In genomic region chr10:87837445-87837844, GRCh38 we compare ENCODE assay signal across 18 cellular contexts. TPM values are rescaled to one million over a fixed set of nuclear protein-coding genes. Genes with fewer than 3 reads are reported as not detected.
DNase-seq lines count a peak whose midpoint lies in the region; FAIRE-seq and TF ChIP-seq lines count a peak whose summit lies in the region.
"Had no signal": no experiment of that assay in that cellular context is flagged by ENCODE, and none has a peak within 500 bp of the region (broad histone marks: within the 10 kb centered on the region; RNA-seq: fewer than 3 reads in every experiment).

No MANE protein-coding gene starts in this region.

- TF ChIP-seq POLR2A in NB4 (IDR thresholded peaks at IDR 0.05; ENCODE audit: extremely low read depth, insufficient read length) = no peak
- no peak for TF ChIP-seq POLR2A in prostate gland (IDR thresholded peaks at IDR 0.05)

- no peak overlapping the region for H3K27ac ChIP-seq in prostate gland
- H3K27ac ChIP-seq: cardiac muscle cell, gastrocnemius medialis, ovary, SJCRH30, uterus had no signal

- DNase-seq in GM18507 (ENCODE audit: extremely low spot score, insufficient read length, low read depth) (no peak), NB4 (ENCODE audit: low read depth) (peak; percentile 62), UCSD-AML1 (lab: John Stamatoyannopoulos, UW; ENCODE audit: unreplicated experiment) (peak; percentile 17), pons (ENCODE audit: low spot score) (peak; percentile 25), cardiac septum (ENCODE audit: low spot score) (no peak), prostate gland (ENCODE audit: low spot score) (no peak), NCI-H510A treated with DMSO at 0.1 percent for 48 hours (lab: John Stamatoyannopoulos, UW) (no peak)
- no peak for DNase-seq in stimulated activated naive CD4-positive, alpha-beta T cell (lab: John Stamatoyannopoulos, UW)
- DNase-seq: activated CD4-positive, alpha-beta T cell treated with anti-CD3 and anti-CD28 coated beads for 36 hours; gastrocnemius medialis; GOT3; MM.1S; NCI-H187 treated with DMSO at 0.1 percent for 48 hours; ovary; SJCRH30; stimulated activated CD4-positive, alpha-beta T cell treated with anti-CD3 and anti-CD28 coated beads, Interleukin-1b, Interleukin-23, amount 100 ng/mL, for 48 hours; uterus had no signal

- FAIRE-seq in GM18507 (lab: Jason Lieb, UNC) = peak; percentile 73

- no peaks in the 10 kb centered on the region for H3K27me3 ChIP-seq in prostate gland (replicated peaks; ENCODE audit: insufficient read depth)
- H3K27me3 ChIP-seq: cardiac muscle cell, gastrocnemius medialis, ovary, SJCRH30, uterus had no signal

- H3K4me3 ChIP-seq in NB4 (ENCODE audit: low read depth, low read length) (no peak overlapping the region), prostate gland (no peak overlapping the region)
- H3K4me3 ChIP-seq: cardiac muscle cell, gastrocnemius medialis, ovary, SJCRH30, uterus had no signal

- intact Hi-C loops in cardiac septum (cut with DNase I) (no loop called here), prostate gland (cut with DNase I) (no loop called here)

- H3K36me3 ChIP-seq in prostate gland = no peaks in the 10 kb centered on the region
- H3K36me3 ChIP-seq: cardiac muscle cell, gastrocnemius medialis, ovary, SJCRH30, uterus had no signal

- no peaks in the 10 kb centered on the region for H3K9me3 ChIP-seq in prostate gland
- H3K9me3 ChIP-seq: gastrocnemius medialis, ovary, SJCRH30, uterus had no signal

- no peaks in the 10 kb centered on the region for H3K4me1 ChIP-seq in prostate gland (replicated peaks)
- H3K4me1 ChIP-seq: gastrocnemius medialis, SJCRH30, uterus had no signal

- TF ChIP-seq CTCF in NB4 (IDR thresholded peaks at IDR 0.05; ENCODE audit: low read depth, low read length) (no peak), prostate gland (IDR thresholded peaks at IDR 0.05) (no peak)

RNA-seq across cellular contexts. Expression of gene ATAD1, which starts 19.4 kb away (rescaled TPM):
- total RNA-seq in cardiac septum (92.0 TPM), prostate gland (10 to 100 TPM; 50.2 to 59.6 TPM)

RNA-seq across cellular contexts. Expression of gene KLLN, which starts 25.9 kb away (rescaled TPM):
- total RNA-seq in cardiac septum (0.24 TPM), prostate gland (1 to 10 TPM in 1 of 2 donors, under 1 TPM in 1; 0.55 to 1.1 TPM)

RNA-seq across cellular contexts. Expression of gene PTEN, which starts 26.0 kb away (rescaled TPM):
- total RNA-seq in cardiac septum = 59.5 TPM
- 10 to 100 TPM; 85.8 to 90.2 TPM for total RNA-seq in prostate gland

Comparison
In these comparisons a context has a peak if more than half of its experiments do, and no peak if none do; other contexts are left out.
1. DNase-seq: peak in NB4 (single experiment), UCSD-AML1 (single experiment) and pons (single experiment); none in GM18507 (single experiment), cardiac septum (single experiment), prostate gland (single experiment), NCI-H510A treated with DMSO at 0.1 percent for 48 hours (single experiment) and stimulated activated naive CD4-positive, alpha-beta T cell (0 of 6).